ENCODE assay signal across 10 cellular contexts in the genomic region with DNA sequence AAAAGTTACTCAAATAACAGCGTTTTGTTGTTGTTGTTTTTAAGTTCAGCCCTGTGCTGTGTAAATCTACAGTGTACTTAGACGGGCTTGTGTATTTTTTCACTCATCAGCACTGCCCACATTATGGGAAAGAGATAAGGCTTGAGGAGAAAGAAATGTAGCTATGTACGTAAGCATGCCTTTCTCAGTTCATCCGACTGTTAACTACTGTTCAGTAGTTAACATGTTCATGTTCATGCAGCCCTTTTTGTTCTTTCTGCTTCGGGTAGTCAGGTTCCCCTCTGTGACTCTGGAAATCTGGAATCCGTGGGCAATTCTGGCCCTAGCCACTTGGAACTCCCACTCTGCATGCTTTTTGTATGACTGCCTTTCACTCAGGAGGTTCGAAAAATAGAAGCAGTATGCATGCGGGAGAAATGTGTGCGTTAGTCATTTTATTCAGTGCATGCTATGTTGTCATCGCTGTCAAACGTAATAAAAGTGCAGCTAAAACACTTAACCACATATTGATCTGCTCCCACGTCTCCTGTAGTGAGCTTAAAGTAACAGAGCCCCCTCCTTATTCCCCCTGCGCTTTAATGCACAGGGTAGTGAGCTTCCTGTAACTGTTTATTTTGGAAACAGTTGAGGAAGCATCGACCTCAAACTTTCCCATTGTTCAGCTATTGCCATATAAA.
DNase-seq lines count a peak whose midpoint lies in the region; ATAC-seq and TF ChIP-seq lines count a peak whose summit lies in the region.
"Had no signal": no experiment of that assay in that cellular context is flagged by ENCODE, and none has a peak within 500 bp of the region (broad histone marks: within the 10 kb centered on the region; RNA-seq: fewer than 3 reads in every experiment).

No MANE protein-coding gene starts in this region.

- CTCF ChIA-PET in HEK293T (lab: Yijun Ruan, JAX) = interaction anchor here (1.1 kb wide), 2 partner anchors 9 to 280 kb away, joined by 4 read pairs; no protein-coding TSS in a partner anchor
- CTCF ChIA-PET in Caco-2 (lab: Charles Lee) = no interaction called here

- H3K9me3 Mint-ChIP-seq in immature natural killer cell (peaks cover 0 to 3% (median 0%) of the 10 kb centered on the region in 6 donors), Caco-2 (ENCODE audit: unreplicated experiment) (peaks cover 5% of the 10 kb centered on the region)

- H3K27me3 Mint-ChIP-seq in immature natural killer cell (ENCODE audit: low read depth in 3 of 3) (peaks cover 15 to 28% (median 26%) of the 10 kb centered on the region in 3 donors), Caco-2 (ENCODE audit: insufficient read depth, unreplicated experiment) (no peaks in the 10 kb centered on the region)

- no peaks in the 10 kb centered on the region for H3K27me3 ChIP-seq in subcutaneous abdominal adipose tissue (ENCODE audit: control insufficient read depth in 5 of 5, insufficient read depth in 4 of 5, low read length in 5 of 5)
- H3K27me3 ChIP-seq in Caco-2 (replicated peaks; ENCODE audit: control insufficient read depth, insufficient read depth, low read length) = no peaks in the 10 kb centered on the region
- H3K27me3 ChIP-seq: right lobe of liver had no signal

- BruUV-seq in Caco-2 (replicated peaks; lab: Mats Ljungman, UMichigan) = no TSS peak

- TF ChIP-seq CTCF in astrocyte of the spinal cord (IDR thresholded peaks at IDR 0.05; ENCODE audit: low read depth, low read length) = no peak
- no peak for TF ChIP-seq CTCF in Caco-2 (IDR thresholded peaks at IDR 0.05; ENCODE audit: insufficient read depth in 1 of 2, low read depth in 1 of 2, low read length in 1 of 2, severe bottlenecking in 1 of 2, unreplicated experiment in 1 of 2)

- H3K27ac ChIP-seq in subcutaneous abdominal adipose tissue (ENCODE audit: low read depth, low read length) = no peak overlapping the region
- H3K27ac ChIP-seq: right lobe of liver had no signal

- no peak overlapping the region for H3K4me3 Mint-ChIP-seq in immature natural killer cell
- H3K4me3 Mint-ChIP-seq in Caco-2 (ENCODE audit: unreplicated experiment) = no peak overlapping the region

- POLR2A ChIA-PET in HEK293T (lab: Yijun Ruan, JAX) = interaction anchor here (0.6 kb wide), 1 partner anchor 10 kb away, joined by 3 read pairs; no protein-coding TSS in a partner anchor
- POLR2A ChIA-PET in Caco-2 (lab: Charles Lee) = no interaction called here

- H3K36me3 Mint-ChIP-seq in immature natural killer cell (no peaks in the 10 kb centered on the region), Caco-2 (ENCODE audit: insufficient read depth, unreplicated experiment) (no peaks in the 10 kb centered on the region)

- no peaks in the 10 kb centered on the region for H3K36me3 ChIP-seq in subcutaneous abdominal adipose tissue (ENCODE audit: control insufficient read depth in 5 of 5, insufficient read depth in 5 of 5, low read length in 5 of 5)
- no peaks in the 10 kb centered on the region for H3K36me3 ChIP-seq in Caco-2 (ENCODE audit: control insufficient read depth, insufficient read depth, low read length)
- H3K36me3 ChIP-seq: right lobe of liver had no signal

- H3K9ac ChIP-seq in subcutaneous abdominal adipose tissue (ENCODE audit: low read length in 5 of 5) = no peak overlapping the region

- H3K27ac Mint-ChIP-seq in immature natural killer cell = no peak overlapping the region
- H3K27ac Mint-ChIP-seq in Caco-2 (ENCODE audit: unreplicated experiment) = no peak overlapping the region

- H3K9me3 ChIP-seq in subcutaneous abdominal adipose tissue (ENCODE audit: control insufficient read depth in 5 of 5, low read length in 5 of 5) = peaks cover 0 to 2% (median 0%) of the 10 kb centered on the region in 5 donors
- no peaks in the 10 kb centered on the region for H3K9me3 ChIP-seq in Caco-2
- H3K9me3 ChIP-seq: right lobe of liver had no signal

- peak; percentile 25 for DNase-seq in HEK293T (ENCODE audit: extremely low spot score)
- DNase-seq in astrocyte of the spinal cord (ENCODE audit: low read depth, low spot score) = peak; percentile 95
- DNase-seq in iris pigment epithelial cell (ENCODE audit: low read depth) = peak; percentile 87
- no peak for DNase-seq in immature natural killer cell
- DNase-seq in Caco-2 = no peak
- no peak for DNase-seq in ureter (ENCODE audit: low spot score)
- DNase-seq: NCI-H1048, right lobe of liver had no signal

- in situ Hi-C loops in astrocyte of the spinal cord (cut with HindIII; ENCODE audit: low sequenced_read_pairs) = no loop called here

- H3K4me1 Mint-ChIP-seq in immature natural killer cell (peaks cover 11 to 14% of the 10 kb centered on the region in 2 donors), Caco-2 (ENCODE audit: low read depth, unreplicated experiment) (peaks cover 18% of the 10 kb centered on the region)

- H3K4me3 ChIP-seq in astrocyte of the spinal cord (ENCODE audit: low read depth, low read length) = no peak overlapping the region
- peak overlapping the region in 3 of 5 donors; percentile 25 to 46 (median 29) for H3K4me3 ChIP-seq in subcutaneous abdominal adipose tissue (ENCODE audit: low read depth in 1 of 5, low read length in 5 of 5)
- H3K4me3 ChIP-seq in Caco-2 (ENCODE audit: low read depth, low read length) = no peak overlapping the region
- H3K4me3 ChIP-seq: right lobe of liver had no signal

- ATAC-seq in HG02763 (IDR thresholded peaks at IDR 0.05; ENCODE audit: unreplicated experiment) = no peak

- peaks cover 5 to 13% (median 7%) of the 10 kb centered on the region in 5 donors for H3K4me1 ChIP-seq in subcutaneous abdominal adipose tissue (ENCODE audit: control insufficient read depth in 5 of 5, insufficient read depth in 5 of 5, low read length in 5 of 5)
- peaks cover 32% of the 10 kb centered on the region for H3K4me1 ChIP-seq in Caco-2
- H3K4me1 ChIP-seq: right lobe of liver had no signal

- intact Hi-C loops in Caco-2 (cut with micrococcal nuclease; ENCODE audit: unreplicated experiment) = no loop called here

TF ChIP-seq in HEK293T, 16 proteins besides CTCF, POLR2A, EP300 and RAD21:
- TF ChIP-seq, protein P1, sequence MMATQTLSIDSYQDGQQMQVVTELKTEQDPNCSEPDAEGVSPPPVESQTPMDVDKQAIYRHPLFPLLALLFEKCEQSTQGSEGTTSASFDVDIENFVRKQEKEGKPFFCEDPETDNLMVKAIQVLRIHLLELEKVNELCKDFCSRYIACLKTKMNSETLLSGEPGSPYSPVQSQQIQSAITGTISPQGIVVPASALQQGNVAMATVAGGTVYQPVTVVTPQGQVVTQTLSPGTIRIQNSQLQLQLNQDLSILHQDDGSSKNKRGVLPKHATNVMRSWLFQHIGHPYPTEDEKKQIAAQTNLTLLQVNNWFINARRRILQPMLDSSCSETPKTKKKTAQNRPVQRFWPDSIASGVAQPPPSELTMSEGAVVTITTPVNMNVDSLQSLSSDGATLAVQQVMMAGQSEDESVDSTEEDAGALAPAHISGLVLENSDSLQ (IDR thresholded peaks at IDR 0.05) = peak; percentile 55
- TF ChIP-seq LEF1 (IDR thresholded peaks at IDR 0.05; ENCODE audit: borderline replicate concordance) = no peak
TF ChIP-seq in HEK293T: peak in this region for 1.

Comparison
In these comparisons a context has a peak if more than half of its experiments do, and no peak if none do; other contexts are left out.
1. DNase-seq: peak in HEK293T (single experiment), astrocyte of the spinal cord (single experiment) and iris pigment epithelial cell (single experiment); none in immature natural killer cell (0 of 3), Caco-2 (0 of 2) and ureter (single experiment).
2. H3K4me3 ChIP-seq: peak in subcutaneous abdominal adipose tissue (3 of 5); none in astrocyte of the spinal cord (single experiment) and Caco-2 (single experiment).